ENCODE assay signal across 1 cellular context in genomic region chr20:46014517-46015396, GRCh38.
TF ChIP-seq lines count a peak whose summit lies in the region.

No MANE protein-coding gene starts in this region.

TF ChIP-seq in HepG2, 621 proteins besides CTCF, POLR2A, EP300 and RAD21 (continued from another document):
- TF ChIP-seq XRCC5 (optimal IDR thresholded peaks at IDR 0.05; ENCODE audit: low read length): peak; percentile 67
- no peak; the same call in 1 of the 2 replicates for TF ChIP-seq LBX2 (CRISPR knock-in tag; IDR thresholded peaks at IDR 0.05; ENCODE audit: borderline replicate concordance)
- no peak for TF ChIP-seq KMT2B (CRISPR knock-in tag; IDR thresholded peaks at IDR 0.05)
- 0 out of 2 replicates have a peak, but pooled peaks have one; percentile 36 for TF ChIP-seq SMAD9 (CRISPR knock-in tag; IDR thresholded peaks at IDR 0.05)
- TF ChIP-seq ARNT2 (CRISPR knock-in tag; IDR thresholded peaks at IDR 0.05; ENCODE audit: low read depth): peak; percentile 51; the same call in 1 of the 2 replicates
- peak; percentile 68 for TF ChIP-seq MED1 (CRISPR knock-in tag; IDR thresholded peaks at IDR 0.05)
- TF ChIP-seq ZNF280D (CRISPR knock-in tag; IDR thresholded peaks at IDR 0.05): peak; percentile 32; the same call in 1 of the 2 replicates
- TF ChIP-seq ZNF644 (CRISPR knock-in tag; IDR thresholded peaks at IDR 0.05; ENCODE audit: low read depth): peak; percentile 81
- TF ChIP-seq GABPA (IDR thresholded peaks at IDR 0.05; ENCODE audit: low read depth, low read length): no peak
- TF ChIP-seq GABPA (CRISPR knock-in tag; IDR thresholded peaks at IDR 0.05; ENCODE audit: low read depth): 0 out of 2 replicates have a peak, but pooled peaks have one; percentile 25
- TF ChIP-seq NR2F2 (IDR thresholded peaks at IDR 0.05; ENCODE audit: borderline replicate concordance, low read depth): peak; percentile 88
- TF ChIP-seq STAT6 (CRISPR knock-in tag; IDR thresholded peaks at IDR 0.05; ENCODE audit: borderline replicate concordance): 0 out of 2 replicates have a peak, but pooled peaks have one; percentile 19
- no peak for TF ChIP-seq ZMAT5 (CRISPR knock-in tag; IDR thresholded peaks at IDR 0.05; ENCODE audit: borderline replicate concordance, low read depth)
- TF ChIP-seq ZNF501 (CRISPR knock-in tag; IDR thresholded peaks at IDR 0.05): peak; percentile 19; the same call in 1 of the 2 replicates
- TF ChIP-seq HDAC1 (CRISPR knock-in tag; IDR thresholded peaks at IDR 0.05): peak; percentile 83
- TF ChIP-seq SSRP1 (CRISPR knock-in tag; IDR thresholded peaks at IDR 0.05): 0 out of 2 replicates have a peak, but pooled peaks have one; percentile 66
- TF ChIP-seq THAP11 (CRISPR knock-in tag; IDR thresholded peaks at IDR 0.05): peak; percentile 42
- no peak for TF ChIP-seq PREB (CRISPR knock-in tag; IDR thresholded peaks at IDR 0.05)
- peak; percentile 44 for TF ChIP-seq DBP (CRISPR knock-in tag; IDR thresholded peaks at IDR 0.05; ENCODE audit: not compliant biosample characterization)
- TF ChIP-seq TP53 (CRISPR knock-in tag; conservative IDR thresholded peaks at IDR 0.05): no peak
- peak; percentile 69; the same call in 1 of the 2 replicates for TF ChIP-seq ZNF205 (CRISPR knock-in tag; IDR thresholded peaks at IDR 0.05)
- peak; percentile 34; the same call in 1 of the 2 replicates for TF ChIP-seq POGZ (CRISPR knock-in tag; IDR thresholded peaks at IDR 0.05)
- TF ChIP-seq KLF15 (CRISPR knock-in tag; IDR thresholded peaks at IDR 0.05; ENCODE audit: borderline replicate concordance): no peak; the same call in 1 of the 2 replicates
- TF ChIP-seq HHEX (CRISPR knock-in tag; IDR thresholded peaks at IDR 0.05): peak; percentile 70; the same call in 1 of the 2 replicates
- peak; percentile 92 for TF ChIP-seq SKI (IDR thresholded peaks at IDR 0.05; ENCODE audit: partially characterized antibody)
- TF ChIP-seq ZNF775 (CRISPR knock-in tag; IDR thresholded peaks at IDR 0.05; ENCODE audit: borderline replicate concordance): no peak; the same call in 1 of the 2 replicates
- TF ChIP-seq MYPOP (CRISPR knock-in tag; IDR thresholded peaks at IDR 0.05): no peak
- TF ChIP-seq ZNF788 (CRISPR knock-in tag; IDR thresholded peaks at IDR 0.05; ENCODE audit: borderline replicate concordance): peak; percentile 75; the same call in 1 of the 2 replicates
- TF ChIP-seq KDM4B (CRISPR knock-in tag; IDR thresholded peaks at IDR 0.05): 0 out of 2 replicates have a peak, but pooled peaks have one; percentile 5
- TF ChIP-seq TBX3 (IDR thresholded peaks at IDR 0.05; ENCODE audit: borderline replicate concordance): peak; percentile 73; the same call in 1 of the 2 replicates
- 0 out of 2 replicates have a peak, but pooled peaks have one; percentile 57 for TF ChIP-seq CC2D1A (CRISPR knock-in tag; IDR thresholded peaks at IDR 0.05)
- TF ChIP-seq DDIT3 (CRISPR knock-in tag; IDR thresholded peaks at IDR 0.05): 0 out of 2 replicates have a peak, but pooled peaks have one; percentile 66
- TF ChIP-seq ATF6 (CRISPR knock-in tag; conservative IDR thresholded peaks at IDR 0.05): no peak
- TF ChIP-seq ZKSCAN5 (CRISPR knock-in tag; IDR thresholded peaks at IDR 0.05): peak; percentile 85
- TF ChIP-seq NR2F6 (IDR thresholded peaks at IDR 0.05): peak; percentile 96
- peak; percentile 95 for TF ChIP-seq NR2F6 (CRISPR knock-in tag; IDR thresholded peaks at IDR 0.05)
- TF ChIP-seq CBX2 (IDR thresholded peaks at IDR 0.05; ENCODE audit: low read depth, low read length): no peak
- TF ChIP-seq CBX2 (CRISPR knock-in tag; IDR thresholded peaks at IDR 0.05; ENCODE audit: low read depth): 0 out of 2 replicates have a peak, but pooled peaks have one; percentile 49
